In genomic region chr17:35051579-35052239, GRCh38 we compare ENCODE assay signal across 8 cellular contexts. TPM values are rescaled to one million over a fixed set of nuclear protein-coding genes. Genes with fewer than 3 reads are reported as not detected.
DNase-seq lines count a peak whose midpoint lies in the region; ATAC-seq lines count a peak whose summit lies in the region.

No MANE protein-coding gene starts in this region.

- no peaks in the 10 kb centered on the region for H3K9me3 Mint-ChIP-seq in activated naive CD8-positive, alpha-beta T cell treated with anti-CD3 and anti-CD28 coated beads, Interleukin-2, amount 10 ng/mL, durations not matched to agents 7 days and 5 days

- peaks cover 0 to 37% (median 0%) of the 10 kb centered on the region in 11 experiments; a peak in 6 of 22 replicates for H3K36me3 ChIP-seq in BLaER1 treated with 17β-estradiol and CSF1 and Interleukin-3, amounts not matched to agents 10 nM and 100 nM
- no peaks in the 10 kb centered on the region for H3K36me3 ChIP-seq in MG63

- H3K9me3 ChIP-seq in BLaER1 treated with 17β-estradiol and CSF1 and Interleukin-3, amounts not matched to agents 10 nM and 100 nM (replicated peaks in 1 of 11), result no peaks in the 10 kb centered on the region
- no peaks in the 10 kb centered on the region for H3K9me3 ChIP-seq in MG63

- peak overlapping the region; percentile 52 for H3K4me3 Mint-ChIP-seq in activated naive CD8-positive, alpha-beta T cell treated with anti-CD3 and anti-CD28 coated beads, Interleukin-2, amount 10 ng/mL, durations not matched to agents 7 days and 5 days

- no peak for DNase-seq in activated naive CD8-positive, alpha-beta T cell treated with anti-CD3 and anti-CD28 coated beads, Interleukin-2, amount 10 ng/mL, durations not matched to agents 7 days and 5 days
- DNase-seq in midbrain (lab: John Stamatoyannopoulos, UW) (peak; percentile 48), MG63 (no peak), SKM-1 treated with dmso at 0.1 percent for 144 hours (lab: John Stamatoyannopoulos, UW; ENCODE audit: unreplicated experiment) (no peak), NCI-H2081 treated with DMSO at 0.1 percent for 48 hours (lab: John Stamatoyannopoulos, UW) (no peak)
- no peak for DNase-seq in stimulated activated CD4-positive, alpha-beta T cell treated with anti-CD3 and anti-CD28 coated beads, Interleukin-12 subunit alpha, Interleukin-12 subunit beta, amount 100 ng/mL, for 4 hours

- POLR2A ChIA-PET in activated naive CD8-positive, alpha-beta T cell treated with anti-CD3 and anti-CD28 coated beads, Interleukin-2, amount 10 ng/mL, durations not matched to agents 7 days and 5 days (lab: Charles Lee), result interaction anchor here (0.6 to 2.4 kb wide), 4 partner anchors 11 to 442 kb away, joined by 3 to 14 read pairs (median 8); partner anchors contain the start of gene RFFL

- ATAC-seq in HG02798 (IDR thresholded peaks at IDR 0.05; ENCODE audit: poor library complexity, unreplicated experiment), result peak; percentile 33
- ATAC-seq in activated naive CD8-positive, alpha-beta T cell treated with anti-CD3 and anti-CD28 coated beads, Interleukin-2, amount 10 ng/mL, durations not matched to agents 7 days and 5 days (ENCODE audit: low read depth), result no peak

- peaks cover 0 to 25% (median 11%) of the 10 kb centered on the region in 11 experiments; a peak in 12 of 22 replicates for H4K20me1 ChIP-seq in BLaER1 treated with 17β-estradiol and CSF1 and Interleukin-3, amounts not matched to agents 10 nM and 100 nM

- peak overlapping the region; percentile 22 to 68 (median 60); a peak in 19 of 22 replicates for H3K9ac ChIP-seq in BLaER1 treated with 17β-estradiol and CSF1 and Interleukin-3, amounts not matched to agents 10 nM and 100 nM

- peak overlapping the region; percentile 66 to 86 (median 82) for H3K27ac ChIP-seq in BLaER1 treated with 17β-estradiol and CSF1 and Interleukin-3, amounts not matched to agents 10 nM and 100 nM

- H3K36me3 Mint-ChIP-seq in activated naive CD8-positive, alpha-beta T cell treated with anti-CD3 and anti-CD28 coated beads, Interleukin-2, amount 10 ng/mL, durations not matched to agents 7 days and 5 days, result peaks cover 6% of the 10 kb centered on the region

- no peaks in the 10 kb centered on the region for H3K27me3 Mint-ChIP-seq in activated naive CD8-positive, alpha-beta T cell treated with anti-CD3 and anti-CD28 coated beads, Interleukin-2, amount 10 ng/mL, durations not matched to agents 7 days and 5 days

- H3K4me3 ChIP-seq in BLaER1 treated with 17β-estradiol and CSF1 and Interleukin-3, amounts not matched to agents 10 nM and 100 nM, result peak overlapping the region in 5 of 10 experiments; percentile 3 to 25 (median 13); a peak in 5 of 20 replicates
- no peak overlapping the region for H3K4me3 ChIP-seq in MG63

- peak overlapping the region; percentile 67 to 95 (median 78) for H3K4me2 ChIP-seq in BLaER1 treated with 17β-estradiol and CSF1 and Interleukin-3, amounts not matched to agents 10 nM and 100 nM

- peaks cover 30 to 86% (median 58%) of the 10 kb centered on the region in 10 experiments for H3K4me1 ChIP-seq in BLaER1 treated with 17β-estradiol and CSF1 and Interleukin-3, amounts not matched to agents 10 nM and 100 nM

- peaks cover 28% of the 10 kb centered on the region for H3K4me1 Mint-ChIP-seq in activated naive CD8-positive, alpha-beta T cell treated with anti-CD3 and anti-CD28 coated beads, Interleukin-2, amount 10 ng/mL, durations not matched to agents 7 days and 5 days

- H3K27ac Mint-ChIP-seq in activated naive CD8-positive, alpha-beta T cell treated with anti-CD3 and anti-CD28 coated beads, Interleukin-2, amount 10 ng/mL, durations not matched to agents 7 days and 5 days, result peak overlapping the region; percentile 82

- H3K27me3 ChIP-seq in BLaER1 treated with 17β-estradiol and CSF1 and Interleukin-3, amounts not matched to agents 10 nM and 100 nM, result no peaks in the 10 kb centered on the region
- H3K27me3 ChIP-seq in MG63, result no peaks in the 10 kb centered on the region

RNA-seq across cellular contexts. Expression of gene RFFL, which starts 11.8 kb away (rescaled TPM):
- total RNA-seq in activated naive CD8-positive, alpha-beta T cell treated with anti-CD3 and anti-CD28 coated beads, Interleukin-2, amount 10 ng/mL, durations not matched to agents 7 days and 5 days, result 10 to 100 TPM; 37.4 to 42.3 TPM
- total RNA-seq in MG63 (2014; rRNA removed; shearing (Covaris generic); ENCODE audit: low replicate concordance), result 10.5 and 18.0 TPM in 2 replicates
